In genomic region chr3:58874795-58875194, GRCh38 we compare ENCODE assay signal across 1 cellular context.
TF ChIP-seq lines count a peak whose summit lies in the region.

No MANE protein-coding gene starts in this region.

TF ChIP-seq in GM12878, 131 proteins besides CTCF, POLR2A, EP300 and RAD21 (continued from another document and continues in another):
- TF ChIP-seq CEBPZ (IDR thresholded peaks at IDR 0.05; ENCODE audit: low read depth, low read length) (no peak), DPF2 (IDR thresholded peaks at IDR 0.05) (peak; percentile 95), PBX3 (IDR thresholded peaks at IDR 0.05; ENCODE audit: insufficient replicate concordance, low read depth, low read length) (no peak), KLF5 (IDR thresholded peaks at IDR 0.05; ENCODE audit: partially characterized antibody) (no peak), NFIC (IDR thresholded peaks at IDR 0.05; ENCODE audit: low read depth, low read length) (peak; percentile 97), SPI1 (IDR thresholded peaks at IDR 0.05; ENCODE audit: borderline replicate concordance, insufficient read depth, low read depth, low read length) (peak; percentile 57; the same call in 1 of the 2 replicates), BCL3 (IDR thresholded peaks at IDR 0.05; ENCODE audit: borderline replicate concordance, insufficient read depth, low read depth, low read length, poor library complexity, severe bottlenecking) (peak; percentile 46), IRF3 (IDR thresholded peaks at IDR 0.05) (no peak), SUPT20H (IDR thresholded peaks at IDR 0.05; ENCODE audit: borderline replicate concordance, control insufficient read depth, low read depth, low read length) (no peak), RFX5 (IDR thresholded peaks at IDR 0.05; ENCODE audit: low read depth, low read length) (no peak), ZBED1 (IDR thresholded peaks at IDR 0.05; ENCODE audit: borderline replicate concordance) (peak; percentile 29; the same call in 1 of the 2 replicates), ZBTB40 (IDR thresholded peaks at IDR 0.05; ENCODE audit: borderline replicate concordance) (no peak), EED (IDR thresholded peaks at IDR 0.05; ENCODE audit: low read depth) (peak; percentile 78), JUND (IDR thresholded peaks at IDR 0.05; ENCODE audit: low read depth, low read length) (peak; percentile 75), ZNF207 (IDR thresholded peaks at IDR 0.05; ENCODE audit: borderline replicate concordance) (no peak), ZNF24 (IDR thresholded peaks at IDR 0.05) (peak; percentile 43; the same call in 1 of the 2 replicates), STAT3 (IDR thresholded peaks at IDR 0.05; ENCODE audit: low read depth, low read length) (no peak), CBX5 (IDR thresholded peaks at IDR 0.05; ENCODE audit: low read depth) (no peak), PAX5 (IDR thresholded peaks at IDR 0.05; ENCODE audit: borderline replicate concordance, low read depth, low read length) (no peak), SREBF2 (IDR thresholded peaks at IDR 0.05; ENCODE audit: low read length) (no peak), IKZF2 (IDR thresholded peaks at IDR 0.05) (peak; percentile 79 to 84), PKNOX1 (IDR thresholded peaks at IDR 0.05) (no peak), POU2F2 (IDR thresholded peaks at IDR 0.05; ENCODE audit: borderline replicate concordance, low read depth, low read length) (no peak), BACH1 (IDR thresholded peaks at IDR 0.05; ENCODE audit: borderline replicate concordance) (no peak; the same call in 1 of the 2 replicates), SIN3A (IDR thresholded peaks at IDR 0.05; ENCODE audit: low read depth, low read length) (no peak), MYC (IDR thresholded peaks at IDR 0.05; ENCODE audit: insufficient read depth, insufficient read length, insufficient replicate concordance, low read length, severe bottlenecking) (no peak), ETV6 (conservative IDR thresholded peaks at IDR 0.05 in 1 of 2, IDR thresholded peaks at IDR 0.05 in 1 of 2; ENCODE audit: borderline replicate concordance in 1 of 2, low read depth in 1 of 2) (peak in 1 of 2 experiments; percentile 57; a peak in 1 of 4 replicates), SMC3 (IDR thresholded peaks at IDR 0.05; ENCODE audit: borderline replicate concordance, low read length) (no peak), NR2C1 (IDR thresholded peaks at IDR 0.05) (no peak), RUNX3 (IDR thresholded peaks at IDR 0.05; ENCODE audit: low read length) (peak; percentile 63; the same call in 1 of the 2 replicates), USF2 (IDR thresholded peaks at IDR 0.05; ENCODE audit: borderline replicate concordance, low read depth, low read length) (no peak), TCF12 (IDR thresholded peaks at IDR 0.05; ENCODE audit: low read depth, low read length) (no peak), EGR1 (IDR thresholded peaks at IDR 0.05; ENCODE audit: borderline replicate concordance in 1 of 2, low read depth in 2 of 2, low read length in 2 of 2) (no peak), ATF2 (IDR thresholded peaks at IDR 0.05; ENCODE audit: low read length) (peak; percentile 64; the same call in 1 of the 2 replicates), RBBP5 (conservative IDR thresholded peaks at IDR 0.05) (no peak), SMARCA5 (IDR thresholded peaks at IDR 0.05) (no peak), GABPA (IDR thresholded peaks at IDR 0.05; ENCODE audit: low read depth) (peak; percentile 54; the same call in 1 of the 2 replicates), REST (IDR thresholded peaks at IDR 0.05; ENCODE audit: low read depth, low read length) (no peak), LARP7 (IDR thresholded peaks at IDR 0.05) (no peak), BMI1 (IDR thresholded peaks at IDR 0.05; ENCODE audit: borderline replicate concordance) (0 out of 2 replicates have a peak, but pooled peaks have one; percentile 52), NR2C2 (IDR thresholded peaks at IDR 0.05; ENCODE audit: borderline replicate concordance, control insufficient read depth, insufficient read length, low read depth) (no peak), ZZZ3 (IDR thresholded peaks at IDR 0.05; ENCODE audit: control insufficient read depth, insufficient read length, low read depth) (no peak)
